1 cellular context compared by ENCODE assay signal in the genomic region with DNA sequence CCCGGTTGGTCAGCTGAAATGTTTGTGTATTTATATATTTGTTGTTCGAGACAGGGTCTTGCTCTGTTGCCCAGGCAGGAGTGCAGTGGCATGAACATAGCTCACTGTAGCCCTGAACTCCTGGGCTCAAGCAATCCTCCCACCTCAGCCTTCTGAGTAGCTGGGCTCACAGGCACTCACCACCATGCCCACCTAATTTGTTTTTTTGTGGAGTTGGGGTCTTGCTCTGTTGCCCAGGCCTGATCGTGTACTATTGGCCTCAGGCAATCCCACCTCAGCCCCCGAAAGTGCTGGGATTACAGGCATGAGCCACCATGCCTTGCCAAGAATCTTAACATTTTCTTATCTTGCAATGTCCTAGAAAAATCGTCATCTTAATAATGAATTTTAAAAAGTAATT.
TF ChIP-seq lines count a peak whose summit lies in the region.

No MANE protein-coding gene starts in this region.

TF ChIP-seq in HepG2, 621 proteins besides CTCF, POLR2A, EP300 and RAD21:
- TF ChIP-seq, protein P1, sequence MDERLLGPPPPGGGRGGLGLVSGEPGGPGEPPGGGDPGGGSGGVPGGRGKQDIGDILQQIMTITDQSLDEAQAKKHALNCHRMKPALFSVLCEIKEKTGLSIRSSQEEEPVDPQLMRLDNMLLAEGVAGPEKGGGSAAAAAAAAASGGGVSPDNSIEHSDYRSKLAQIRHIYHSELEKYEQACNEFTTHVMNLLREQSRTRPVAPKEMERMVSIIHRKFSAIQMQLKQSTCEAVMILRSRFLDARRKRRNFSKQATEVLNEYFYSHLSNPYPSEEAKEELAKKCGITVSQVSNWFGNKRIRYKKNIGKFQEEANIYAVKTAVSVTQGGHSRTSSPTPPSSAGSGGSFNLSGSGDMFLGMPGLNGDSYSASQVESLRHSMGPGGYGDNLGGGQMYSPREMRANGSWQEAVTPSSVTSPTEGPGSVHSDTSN (CRISPR knock-in tag; IDR thresholded peaks at IDR 0.05) = no peak
- TF ChIP-seq ZNF121 (CRISPR knock-in tag; IDR thresholded peaks at IDR 0.05) = peak; percentile 76
- no peak for TF ChIP-seq RFX1 (IDR thresholded peaks at IDR 0.05)
